10 cellular contexts compared by ENCODE assay signal in genomic region chr5:154238776-154239481, GRCh38. TPM values are rescaled to one million over a fixed set of nuclear protein-coding genes. Genes with fewer than 3 reads are reported as not detected.
DNase-seq lines count a peak whose midpoint lies in the region; ATAC-seq and TF ChIP-seq lines count a peak whose summit lies in the region.
"Had no signal": no experiment of that assay in that cellular context is flagged by ENCODE, and none has a peak within 500 bp of the region (broad histone marks: within the 10 kb centered on the region; RNA-seq: fewer than 3 reads in every experiment).

No MANE protein-coding gene starts in this region.

- POLR2A ChIA-PET in CD4-positive, alpha-beta memory T cell (lab: Charles Lee; ENCODE audit: partially characterized antibody) = interaction anchor here (1.0 kb wide), 1 partner anchor 34 kb away, joined by 3 read pairs; no protein-coding TSS in a partner anchor

- H3K9me3 Mint-ChIP-seq in stimulated activated naive B cell treated with anti-CD40 and anti-IgM and Interleukin-4, amounts not matched to agents 10 μg/mL and 1 μg/mL and 100 μg/mL, for 72 hours = no peaks in the 10 kb centered on the region
- H3K9me3 Mint-ChIP-seq in CD4-positive, alpha-beta memory T cell = peaks cover 0 to 1% (median 0%) of the 10 kb centered on the region in 8 donors

- intact Hi-C loops in left ventricle myocardium superior (cut with micrococcal nuclease) (no loop called here), cardiac septum (cut with DNase I) (no loop called here), lower lobe of right lung (cut with DNase I) (no loop called here)
- intact Hi-C loops in CD4-positive, alpha-beta memory T cell (cut with micrococcal nuclease) = loop anchor here (5.0 kb wide), 1 partner anchor 167 kb away; no protein-coding TSS in a partner anchor

- no peak overlapping the region for H3K4me3 ChIP-seq in lower lobe of right lung
- no peak overlapping the region for H3K4me3 ChIP-seq in CD4-positive, alpha-beta memory T cell (ENCODE audit: low read length in 2 of 2)

- no peak for TF ChIP-seq CTCF in lower lobe of right lung (IDR thresholded peaks at IDR 0.05)

- H3K4me1 Mint-ChIP-seq in stimulated activated naive B cell treated with anti-CD40 and anti-IgM and Interleukin-4, amounts not matched to agents 10 μg/mL and 1 μg/mL and 100 μg/mL, for 72 hours = peaks cover 39 to 70% of the 10 kb centered on the region in 2 donors
- peaks cover 16 to 47% (median 30%) of the 10 kb centered on the region in 4 donors for H3K4me1 Mint-ChIP-seq in CD4-positive, alpha-beta memory T cell

- H3K4me1 ChIP-seq in lower lobe of right lung = peaks cover 12% of the 10 kb centered on the region
- no peaks in the 10 kb centered on the region for H3K4me1 ChIP-seq in CD4-positive, alpha-beta memory T cell (ENCODE audit: insufficient read depth, low read length)

- H3K27me3 ChIP-seq in lower lobe of right lung (ENCODE audit: low read depth) = no peaks in the 10 kb centered on the region
- H3K27me3 ChIP-seq in CD4-positive, alpha-beta memory T cell (ENCODE audit: insufficient read depth, low read length) = no peaks in the 10 kb centered on the region
- H3K27me3 ChIP-seq: heart left ventricle, neutrophil had no signal

- H3K4me3 Mint-ChIP-seq in stimulated activated naive B cell treated with anti-CD40 and anti-IgM and Interleukin-4, amounts not matched to agents 10 μg/mL and 1 μg/mL and 100 μg/mL, for 72 hours = peak overlapping the region; percentile 69 to 74
- H3K4me3 Mint-ChIP-seq in CD4-positive, alpha-beta memory T cell = no peak overlapping the region

- peak; percentile 47 for ATAC-seq in left ventricle myocardium superior
- peak; percentile 52 for ATAC-seq in HG02763 (IDR thresholded peaks at IDR 0.05; ENCODE audit: unreplicated experiment)
- peak; percentile 95 to 96 for ATAC-seq in stimulated activated naive B cell treated with anti-CD40 and anti-IgM and Interleukin-4, amounts not matched to agents 10 μg/mL and 1 μg/mL and 100 μg/mL, for 72 hours (replicated peaks)
- no peak for ATAC-seq in lower lobe of right lung

- peaks cover 0 to 5% of the 10 kb centered on the region in 2 donors for H3K36me3 Mint-ChIP-seq in stimulated activated naive B cell treated with anti-CD40 and anti-IgM and Interleukin-4, amounts not matched to agents 10 μg/mL and 1 μg/mL and 100 μg/mL, for 72 hours
- no peaks in the 10 kb centered on the region for H3K36me3 Mint-ChIP-seq in CD4-positive, alpha-beta memory T cell

- H3K27ac Mint-ChIP-seq in stimulated activated naive B cell treated with anti-CD40 and anti-IgM and Interleukin-4, amounts not matched to agents 10 μg/mL and 1 μg/mL and 100 μg/mL, for 72 hours = no peak overlapping the region
- peak overlapping the region in 2 of 7 donors; percentile 2 to 54 for H3K27ac Mint-ChIP-seq in CD4-positive, alpha-beta memory T cell

- H3K36me3 ChIP-seq in lower lobe of right lung = no peaks in the 10 kb centered on the region
- H3K36me3 ChIP-seq in CD4-positive, alpha-beta memory T cell (ENCODE audit: insufficient read depth, low read length) = no peaks in the 10 kb centered on the region
- H3K36me3 ChIP-seq: heart left ventricle, neutrophil had no signal

- no peaks in the 10 kb centered on the region for H3K27me3 Mint-ChIP-seq in stimulated activated naive B cell treated with anti-CD40 and anti-IgM and Interleukin-4, amounts not matched to agents 10 μg/mL and 1 μg/mL and 100 μg/mL, for 72 hours
- no peaks in the 10 kb centered on the region for H3K27me3 Mint-ChIP-seq in CD4-positive, alpha-beta memory T cell

- DNase-seq in left ventricle myocardium superior = no peak
- DNase-seq in cardiac septum (ENCODE audit: low spot score) = no peak
- peak; percentile 70 for DNase-seq in NAMALWA (ENCODE audit: low spot score)
- DNase-seq in stimulated activated naive B cell treated with anti-CD40 and anti-IgM and Interleukin-4, amounts not matched to agents 10 μg/mL and 1 μg/mL and 100 μg/mL, for 72 hours = peak; percentile 29
- DNase-seq in lower lobe of right lung = no peak
- DNase-seq in midbrain (lab: John Stamatoyannopoulos, UW) = no peak
- no peak for DNase-seq in CD4-positive, alpha-beta memory T cell
- DNase-seq: heart left ventricle had no signal

- no peak overlapping the region for H3K27ac ChIP-seq in lower lobe of right lung
- H3K27ac ChIP-seq in CD4-positive, alpha-beta memory T cell (ENCODE audit: low read depth, low read length) = no peak overlapping the region
- H3K27ac ChIP-seq: neutrophil had no signal

- H3K9me3 ChIP-seq in lower lobe of right lung = no peaks in the 10 kb centered on the region
- no peaks in the 10 kb centered on the region for H3K9me3 ChIP-seq in CD4-positive, alpha-beta memory T cell (ENCODE audit: control insufficient read depth in 1 of 2, low read length in 2 of 2)
- H3K9me3 ChIP-seq: heart left ventricle, neutrophil had no signal

- CTCF ChIA-PET in CD4-positive, alpha-beta memory T cell (lab: Charles Lee; ENCODE audit: partially characterized antibody) = interaction anchor here (0.9 to 1.0 kb wide), 2 partner anchors 42 to 49 kb away, joined by 3 to 4 read pairs; partner anchors contain the start of gene GALNT10

RNA-seq across cellular contexts. Expression of gene GALNT10, which starts 48.4 kb away (rescaled TPM):
- total RNA-seq in left ventricle myocardium superior = 10.9 TPM
- total RNA-seq in cardiac septum = 15.5 TPM
- total RNA-seq in lower lobe of right lung = 57.6 TPM
- total RNA-seq in CD4-positive, alpha-beta memory T cell = 10 to 100 TPM; 32.8 to 35.7 TPM
- polyA plus RNA-seq in CD4-positive, alpha-beta memory T cell = 10 to 100 TPM in 1 of 2 donors, 1 to 10 TPM in 1; 9.6 to 20.7 TPM

Comparison
In these comparisons a context has a peak if more than half of its experiments do, and no peak if none do; other contexts are left out.
1. ATAC-seq: peak in left ventricle myocardium superior (single experiment), HG02763 (single experiment) and stimulated activated naive B cell treated with anti-CD40 and anti-IgM and Interleukin-4, amounts not matched to agents 10 μg/mL and 1 μg/mL and 100 μg/mL, for 72 hours (2 of 2); none in lower lobe of right lung (0 of 2).
2. DNase-seq: peak in NAMALWA (single experiment) and stimulated activated naive B cell treated with anti-CD40 and anti-IgM and Interleukin-4, amounts not matched to agents 10 μg/mL and 1 μg/mL and 100 μg/mL, for 72 hours (single experiment); none in left ventricle myocardium superior (single experiment), cardiac septum (single experiment), lower lobe of right lung (single experiment), midbrain (single experiment) and CD4-positive, alpha-beta memory T cell (0 of 5).
3. H3K4me3 Mint-ChIP-seq: peak in stimulated activated naive B cell treated with anti-CD40 and anti-IgM and Interleukin-4, amounts not matched to agents 10 μg/mL and 1 μg/mL and 100 μg/mL, for 72 hours (2 of 2); none in CD4-positive, alpha-beta memory T cell (0 of 8).